Comparison of ENCODE assay signal across 1 cellular context in genomic region chr22:43393845-43394474, GRCh38.
TF ChIP-seq lines count a peak whose summit lies in the region.

No MANE protein-coding gene starts in this region.

TF ChIP-seq in HepG2, 621 proteins besides CTCF, POLR2A, EP300 and RAD21:
- TF ChIP-seq ADNP (CRISPR knock-in tag; IDR thresholded peaks at IDR 0.05) (0 out of 2 replicates have a peak, but pooled peaks have one; percentile 1), U2AF2 (IDR thresholded peaks at IDR 0.05; ENCODE audit: low read depth, low read length) (no peak), ZMYM3 (CRISPR knock-in tag; IDR thresholded peaks at IDR 0.05) (peak; percentile 60; the same call in 1 of the 2 replicates), PRDM10 (CRISPR knock-in tag; IDR thresholded peaks at IDR 0.05; ENCODE audit: low read depth) (no peak), ZNF274 (CRISPR knock-in tag; IDR thresholded peaks at IDR 0.05) (no peak), ZNF383 (CRISPR knock-in tag; IDR thresholded peaks at IDR 0.05; ENCODE audit: borderline replicate concordance) (no peak), ZSCAN9 (CRISPR knock-in tag; IDR thresholded peaks at IDR 0.05; ENCODE audit: borderline replicate concordance) (no peak), ZNF768 (CRISPR knock-in tag; IDR thresholded peaks at IDR 0.05) (no peak), ZNF678 (CRISPR knock-in tag; IDR thresholded peaks at IDR 0.05) (no peak), ATRX (CRISPR knock-in tag; IDR thresholded peaks at IDR 0.05; ENCODE audit: borderline replicate concordance) (no peak), ZNF225 (CRISPR knock-in tag; IDR thresholded peaks at IDR 0.05) (no peak), RFXANK (CRISPR knock-in tag; IDR thresholded peaks at IDR 0.05) (no peak), KDM1A (CRISPR knock-in tag; IDR thresholded peaks at IDR 0.05) (0 out of 2 replicates have a peak, but pooled peaks have one; percentile 55), ZNF251 (CRISPR knock-in tag; IDR thresholded peaks at IDR 0.05) (no peak), GPN1 (CRISPR knock-in tag; IDR thresholded peaks at IDR 0.05; ENCODE audit: borderline replicate concordance) (no peak), EED (CRISPR knock-in tag; IDR thresholded peaks at IDR 0.05) (no peak)
- TF ChIP-seq, protein P1, sequence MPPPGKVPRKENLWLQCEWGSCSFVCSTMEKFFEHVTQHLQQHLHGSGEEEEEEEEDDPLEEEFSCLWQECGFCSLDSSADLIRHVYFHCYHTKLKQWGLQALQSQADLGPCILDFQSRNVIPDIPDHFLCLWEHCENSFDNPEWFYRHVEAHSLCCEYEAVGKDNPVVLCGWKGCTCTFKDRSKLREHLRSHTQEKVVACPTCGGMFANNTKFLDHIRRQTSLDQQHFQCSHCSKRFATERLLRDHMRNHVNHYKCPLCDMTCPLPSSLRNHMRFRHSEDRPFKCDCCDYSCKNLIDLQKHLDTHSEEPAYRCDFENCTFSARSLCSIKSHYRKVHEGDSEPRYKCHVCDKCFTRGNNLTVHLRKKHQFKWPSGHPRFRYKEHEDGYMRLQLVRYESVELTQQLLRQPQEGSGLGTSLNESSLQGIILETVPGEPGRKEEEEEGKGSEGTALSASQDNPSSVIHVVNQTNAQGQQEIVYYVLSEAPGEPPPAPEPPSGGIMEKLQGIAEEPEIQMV (CRISPR knock-in tag; IDR thresholded peaks at IDR 0.05; ENCODE audit: low read depth): no peak
